Comparison of ENCODE assay signal across 24 cellular contexts in the genomic region with DNA sequence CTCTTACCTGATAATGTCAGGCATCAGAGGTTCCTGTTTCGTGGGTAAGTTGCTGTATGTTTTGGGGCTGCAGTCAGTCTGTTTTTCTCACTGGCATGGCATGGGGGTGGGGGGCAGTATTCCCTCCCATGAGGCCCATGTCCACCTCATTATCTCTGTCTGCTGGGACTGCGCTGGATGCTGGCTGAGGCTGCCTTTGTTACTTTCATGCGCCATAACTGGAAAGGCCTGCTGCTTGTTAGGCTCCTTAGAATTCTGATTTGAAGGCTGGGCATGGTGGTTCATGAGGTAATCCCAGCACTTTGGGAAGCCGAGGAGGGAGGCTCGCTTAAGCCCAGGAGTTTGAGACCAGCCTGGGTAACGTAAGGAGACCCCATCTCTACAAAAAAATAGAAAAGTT. TPM values are rescaled to one million over a fixed set of nuclear protein-coding genes. Genes with fewer than 3 reads are reported as not detected.
"Had no signal": no experiment of that assay in that cellular context is flagged by ENCODE, and none has a peak within 500 bp of the region (broad histone marks: within the 10 kb centered on the region; RNA-seq: fewer than 3 reads in every experiment).

No MANE protein-coding gene starts in this region.

- ATAC-seq: activated CD4-positive, CD25-positive, alpha-beta regulatory T cell treated with anti-CD3 and anti-CD28 coated beads, Interleukin-2, amount 50 U/mL, for 24 hours; activated CD8-positive, alpha-beta memory T cell treated with anti-CD3 and anti-CD28 coated beads, Interleukin-2, amount 10 ng/mL, durations not matched to agents 7 days and 5 days; activated naive CD4-positive, alpha-beta T cell treated with anti-CD3 and anti-CD28 coated beads, Interleukin-2, amount 50 U/mL, for 72 hours; Right ventricle myocardium inferior had no signal

- DNase-seq: activated CD4-positive, alpha-beta T cell treated with anti-CD3 and anti-CD28 coated beads for 4 hours; activated CD8-positive, alpha-beta memory T cell treated with anti-CD3 and anti-CD28 coated beads, Interleukin-2, amount 10 ng/mL, durations not matched to agents 7 days and 5 days; activated effector memory CD4-positive, alpha-beta T cell treated with Interleukin-2 at 50 U/mL for 16 hours; activated naive CD4-positive, alpha-beta T cell treated with Interleukin-2 at 50 U/mL for 16 hours; activated T-cell treated with anti-CD3 and anti-CD28 coated beads, Interleukin-2, amount 50 U/mL, for 24 hours; anterior cingulate cortex; KG1; NCI-H1092; NCI-H1417; NCI-H1930; NCI-H2171; NCI-H2227 treated with DMSO at 0.1 percent for 48 hours; NCI-H446 treated with DMSO at 0.1 percent for 48 hours; NCI-H524 treated with DMSO at 0.1 percent for 48 hours; NCI-H774; RPMI8226 had no signal

- H3K27me3 Mint-ChIP-seq: activated CD8-positive, alpha-beta memory T cell treated with anti-CD3 and anti-CD28 coated beads, Interleukin-2, amount 10 ng/mL, durations not matched to agents 7 days and 5 days; activated T-cell treated with anti-CD3 and anti-CD28 coated beads, Interleukin-2, amount 50 U/mL, for 24 hours had no signal

- H3K4me3 Mint-ChIP-seq: activated CD8-positive, alpha-beta memory T cell treated with anti-CD3 and anti-CD28 coated beads, Interleukin-2, amount 10 ng/mL, durations not matched to agents 7 days and 5 days; activated T-cell treated with anti-CD3 and anti-CD28 coated beads, Interleukin-2, amount 50 U/mL, for 24 hours; activated T-helper 1 cell treated with anti-CD3 and anti-CD28 coated beads, Interleukin-12 subunit alpha, Interleukin-12 subunit beta, Interleukin-2, Interleukin-4 antibody, amounts not matched to agents 30 ng/mL and 10 ng/mL and 1 ng/mL, durations not matched to agents 14 hours and 24 hours and 36 hours; T-helper 1 cell treated with Interleukin-12 subunit alpha and Interleukin-12 subunit beta and Interleukin-4 antibody, amounts not matched to agents 30 μg/mL and 1 μg/mL, for 36 hours had no signal

- H3K36me3 Mint-ChIP-seq: activated CD8-positive, alpha-beta memory T cell treated with anti-CD3 and anti-CD28 coated beads, Interleukin-2, amount 10 ng/mL, durations not matched to agents 7 days and 5 days; activated naive CD4-positive, alpha-beta T cell treated with anti-CD3 and anti-CD28 coated beads, Interleukin-2, amount 50 U/mL, for 72 hours had no signal

- H3K27ac Mint-ChIP-seq: activated CD8-positive, alpha-beta memory T cell treated with anti-CD3 and anti-CD28 coated beads, Interleukin-2, amount 10 ng/mL, durations not matched to agents 7 days and 5 days; activated T-cell treated with anti-CD3 and anti-CD28 coated beads, Interleukin-2, amount 50 U/mL, for 24 hours; activated T-helper 1 cell treated with anti-CD3 and anti-CD28 coated beads, Interleukin-12 subunit alpha, Interleukin-12 subunit beta, Interleukin-2, Interleukin-4 antibody, amounts not matched to agents 30 ng/mL and 10 ng/mL and 1 ng/mL, durations not matched to agents 14 hours and 24 hours and 36 hours; T-helper 1 cell treated with Interleukin-12 subunit alpha and Interleukin-12 subunit beta and Interleukin-4 antibody, amounts not matched to agents 30 μg/mL and 1 μg/mL, for 36 hours had no signal

- H3K9me3 Mint-ChIP-seq: activated naive CD4-positive, alpha-beta T cell treated with anti-CD3 and anti-CD28 coated beads, Interleukin-2, amount 50 U/mL, for 72 hours; activated T-cell treated with anti-CD3 and anti-CD28 coated beads, Interleukin-2, amount 50 U/mL, for 24 hours; activated T-helper 1 cell treated with anti-CD3 and anti-CD28 coated beads, Interleukin-12 subunit alpha, Interleukin-12 subunit beta, Interleukin-2, Interleukin-4 antibody, amounts not matched to agents 30 ng/mL and 10 ng/mL and 1 ng/mL, durations not matched to agents 14 hours and 24 hours and 36 hours; T-helper 1 cell treated with Interleukin-12 subunit alpha and Interleukin-12 subunit beta and Interleukin-4 antibody, amounts not matched to agents 30 μg/mL and 1 μg/mL, for 36 hours had no signal

RNA-seq across cellular contexts. Expression of a gene that starts 9.8 kb away (rescaled TPM):
- total RNA-seq: MCF 10A, OCI-LY7 had no signal

RNA-seq across cellular contexts. Expression of a gene that starts 47.1 kb away (rescaled TPM):
- total RNA-seq: activated CD8-positive, alpha-beta memory T cell treated with anti-CD3 and anti-CD28 coated beads, Interleukin-2, amount 10 ng/mL, durations not matched to agents 7 days and 5 days; activated naive CD4-positive, alpha-beta T cell treated with anti-CD3 and anti-CD28 coated beads, Interleukin-2, amount 50 U/mL, for 72 hours; activated T-helper 1 cell treated with anti-CD3 and anti-CD28 coated beads, Interleukin-12 subunit alpha, Interleukin-12 subunit beta, Interleukin-2, Interleukin-4 antibody, amounts not matched to agents 30 ng/mL and 10 ng/mL and 1 ng/mL, durations not matched to agents 14 hours and 24 hours and 36 hours; cardiac septum; MCF 10A; OCI-LY7; Right ventricle myocardium inferior had no signal
